Comparison of ENCODE assay signal across 1 cellular context in genomic region chr16:31071861-31072260, GRCh38.
TF ChIP-seq lines count a peak whose summit lies in the region.

No MANE protein-coding gene starts in this region.

TF ChIP-seq in WTC11, 78 proteins besides CTCF, POLR2A, EP300 and RAD21 (continued from another document):
- no peak for TF ChIP-seq FOXP4 (CRISPR knock-in tag; IDR thresholded peaks at IDR 0.05)
